In genomic region chr9:94033383-94033782, GRCh38 we compare ENCODE assay signal across 30 cellular contexts.
"Had no signal": no experiment of that assay in that cellular context is flagged by ENCODE, and none has a peak within 500 bp of the region (broad histone marks: within the 10 kb centered on the region; RNA-seq: fewer than 3 reads in every experiment).

No MANE protein-coding gene starts in this region.

- H3K27me3 ChIP-seq: ascending aorta, brain microvascular endothelial cell, esophagus muscularis mucosa, foreskin keratinocyte, gastrocnemius medialis, heart left ventricle had no signal

- H3K9me3 ChIP-seq: ascending aorta, esophagus muscularis mucosa, gastrocnemius medialis had no signal

- H3K4me3 Mint-ChIP-seq: activated B cell treated with CpG ODN at 0.5 μM for 24 hours; activated CD8-positive, alpha-beta T cell treated with anti-CD3 and anti-CD28 coated beads for 36 hours; activated naive CD4-positive, alpha-beta T cell treated with anti-CD3 and anti-CD28 coated beads, Interleukin-2, amount 10 ng/mL, durations not matched to agents 7 days and 5 days; activated naive CD8-positive, alpha-beta T cell treated with anti-CD3 and anti-CD28 coated beads, Interleukin-2, amount 10 ng/mL, durations not matched to agents 7 days and 5 days; effector memory CD8-positive, alpha-beta T cell; T-helper 1 cell treated with Interleukin-12 subunit alpha and Interleukin-12 subunit beta and Interleukin-4 antibody, amounts not matched to agents 30 μg/mL and 1 μg/mL, for 36 hours had no signal

- H3K9me3 Mint-ChIP-seq: activated B cell treated with CpG ODN at 0.5 μM for 24 hours; activated CD8-positive, alpha-beta T cell treated with anti-CD3 and anti-CD28 coated beads for 36 hours; activated naive CD4-positive, alpha-beta T cell treated with anti-CD3 and anti-CD28 coated beads, Interleukin-2, amount 50 U/mL, for 72 hours; effector memory CD8-positive, alpha-beta T cell; T-cell had no signal

- H3K36me3 ChIP-seq: ascending aorta, brain microvascular endothelial cell, esophagus muscularis mucosa, gastrocnemius medialis, WERI-Rb-1 had no signal

- ATAC-seq: activated CD4-positive, CD25-positive, alpha-beta regulatory T cell treated with anti-CD3 and anti-CD28 coated beads, Interleukin-2, amount 50 U/mL, for 24 hours; activated CD8-positive, alpha-beta T cell treated with anti-CD3 and anti-CD28 coated beads for 36 hours; activated naive CD4-positive, alpha-beta T cell treated with anti-CD3 and anti-CD28 coated beads, Interleukin-2, amount 50 U/mL, for 72 hours; effector memory CD8-positive, alpha-beta T cell; foreskin keratinocyte; gastrocnemius medialis; heart left ventricle; T-cell had no signal

- H3K27ac ChIP-seq: ascending aorta, brain microvascular endothelial cell, esophagus muscularis mucosa, foreskin keratinocyte, gastrocnemius medialis, heart left ventricle, WERI-Rb-1 had no signal

- H3K27me3 Mint-ChIP-seq: activated B cell treated with CpG ODN at 0.5 μM for 24 hours; activated naive CD8-positive, alpha-beta T cell treated with anti-CD3 and anti-CD28 coated beads, Interleukin-2, amount 10 ng/mL, durations not matched to agents 7 days and 5 days had no signal

- H3K27ac Mint-ChIP-seq: activated B cell treated with CpG ODN at 0.5 μM for 24 hours; activated CD8-positive, alpha-beta T cell treated with anti-CD3 and anti-CD28 coated beads for 36 hours; activated naive CD4-positive, alpha-beta T cell treated with anti-CD3 and anti-CD28 coated beads, Interleukin-2, amount 10 ng/mL, durations not matched to agents 7 days and 5 days; activated naive CD4-positive, alpha-beta T cell treated with anti-CD3 and anti-CD28 coated beads, Interleukin-2, amount 50 U/mL, for 72 hours; activated naive CD8-positive, alpha-beta T cell treated with anti-CD3 and anti-CD28 coated beads, Interleukin-2, amount 10 ng/mL, durations not matched to agents 7 days and 5 days; T-cell; T-helper 1 cell treated with Interleukin-12 subunit alpha and Interleukin-12 subunit beta and Interleukin-4 antibody, amounts not matched to agents 30 μg/mL and 1 μg/mL, for 36 hours had no signal

- H3K36me3 Mint-ChIP-seq: activated naive CD4-positive, alpha-beta T cell treated with anti-CD3 and anti-CD28 coated beads, Interleukin-2, amount 10 ng/mL, durations not matched to agents 7 days and 5 days had no signal

- H3K4me3 ChIP-seq: ascending aorta, esophagus muscularis mucosa, gastrocnemius medialis, heart left ventricle had no signal

- DNase-seq: activated B cell treated with CpG ODN at 0.5 μM for 24 hours; activated CD4-positive, alpha-beta T cell treated with anti-CD3 and anti-CD28 coated beads for 48 hours; activated CD4-positive, alpha-beta T cell treated with anti-CD3 and anti-CD28 coated beads, Interleukin-2, amount 50 U/mL, for 1 hour; activated CD4-positive, alpha-beta T cell treated with anti-CD3 and anti-CD28 coated beads, Interleukin-2, amount 50 U/mL, for 48 hours; activated CD8-positive, alpha-beta memory T cell treated with anti-CD3 and anti-CD28 coated beads for 24 hours; activated CD8-positive, alpha-beta T cell treated with anti-CD3 and anti-CD28 coated beads for 36 hours; activated gamma-delta T cell; activated naive CD4-positive, alpha-beta T cell; activated naive CD4-positive, alpha-beta T cell treated with anti-CD3 and anti-CD28 coated beads, Interleukin-2, amount 10 ng/mL, durations not matched to agents 7 days and 5 days; activated naive CD8-positive, alpha-beta T cell treated with anti-CD3 and anti-CD28 coated beads, Interleukin-2, amount 10 ng/mL, durations not matched to agents 7 days and 5 days; activated T-cell treated with anti-CD3 and anti-CD28 coated beads, Interleukin-2, amount 50 U/mL, for 48 hours; brain microvascular endothelial cell; caudate nucleus; cortex of kidney; dermis blood vessel endothelial cell; effector CD4-positive, alpha-beta T cell; effector memory CD8-positive, alpha-beta T cell; erythroblast; foreskin keratinocyte; gastrocnemius medialis; glutamatergic neuron; heart left ventricle; T-cell; T1000; WERI-Rb-1 had no signal
